ENCODE assay signal across 17 cellular contexts in genomic region chr15:28961391-28961790, GRCh38.
"Had no signal": no experiment of that assay in that cellular context is flagged by ENCODE, and none has a peak within 500 bp of the region (broad histone marks: within the 10 kb centered on the region; RNA-seq: fewer than 3 reads in every experiment).

No MANE protein-coding gene starts in this region.

- H3K4me3 Mint-ChIP-seq: activated CD4-positive, alpha-beta T cell treated with anti-CD3 and anti-CD28 coated beads, Interleukin-2, amount 10 ng/mL, durations not matched to agents 24 days and 14 days; activated T-cell treated with anti-CD3 and anti-CD28 coated beads, Interleukin-2, amount 50 U/mL, for 4 hours; nephron; WTC11 had no signal

- H3K27me3 ChIP-seq: colonic mucosa, gastroesophageal sphincter, suprapubic skin, upper lobe of left lung had no signal

- ATAC-seq: activated T-cell treated with anti-CD3 and anti-CD28 coated beads, Interleukin-2, amount 50 U/mL, for 4 hours; gastroesophageal sphincter; mucosa of descending colon; WTC11 had no signal

- H3K27me3 Mint-ChIP-seq: activated CD4-positive, alpha-beta T cell treated with anti-CD3 and anti-CD28 coated beads, Interleukin-2, amount 10 ng/mL, durations not matched to agents 24 days and 14 days had no signal

- H3K9me3 Mint-ChIP-seq: activated CD4-positive, alpha-beta T cell treated with anti-CD3 and anti-CD28 coated beads, Interleukin-2, amount 10 ng/mL, durations not matched to agents 24 days and 14 days; activated T-cell treated with anti-CD3 and anti-CD28 coated beads, Interleukin-2, amount 50 U/mL, for 4 hours had no signal

- DNase-seq: activated CD4-positive, alpha-beta T cell treated with anti-CD3 and anti-CD28 coated beads, Interleukin-2, amount 10 ng/mL, durations not matched to agents 24 days and 14 days; activated gamma-delta T cell treated with Interleukin-2 at 50 U/mL for 16 hours; activated T-cell treated with anti-CD3 and anti-CD28 coated beads, Interleukin-2, amount 50 U/mL, for 4 hours; colonic mucosa; mucosa of descending colon; occipital lobe; stimulated activated CD4-positive, alpha-beta T cell treated with anti-CD3 and anti-CD28 coated beads, Interleukin-4, amount 100 ng/mL, for 1 hour; stimulated activated CD8-positive, alpha-beta memory T cell treated with anti-CD3 and anti-CD28 coated beads, Interleukin-4, amount 100 ng/mL, for 48 hours; stimulated activated naive CD8-positive, alpha-beta T cell treated with anti-CD3 and anti-CD28 coated beads, Interleukin-15, Interleukin-2, amounts not matched to agents 100 U/mL and 50 U/mL, for 24 hours had no signal

- H3K27ac Mint-ChIP-seq: activated CD4-positive, alpha-beta T cell treated with anti-CD3 and anti-CD28 coated beads, Interleukin-2, amount 10 ng/mL, durations not matched to agents 24 days and 14 days; nephron; WTC11 had no signal

- H3K4me1 ChIP-seq: colonic mucosa, gastroesophageal sphincter, suprapubic skin, upper lobe of left lung had no signal

- H3K9me3 ChIP-seq: colonic mucosa, gastroesophageal sphincter, mucosa of descending colon, suprapubic skin, upper lobe of left lung had no signal

- H3K4me3 ChIP-seq: colonic mucosa, gastroesophageal sphincter, lung, mucosa of descending colon, SK-N-MC, suprapubic skin, upper lobe of left lung had no signal

- H3K36me3 Mint-ChIP-seq: WTC11 had no signal

- H3K27ac ChIP-seq: colonic mucosa, epithelial cell of prostate, gastroesophageal sphincter, SK-N-MC, suprapubic skin, upper lobe of left lung had no signal

- H3K36me3 ChIP-seq: colonic mucosa, gastroesophageal sphincter, suprapubic skin, upper lobe of left lung had no signal

- H3K4me1 Mint-ChIP-seq: nephron, WTC11 had no signal
